8 cellular contexts compared by ENCODE assay signal in the genomic region with DNA sequence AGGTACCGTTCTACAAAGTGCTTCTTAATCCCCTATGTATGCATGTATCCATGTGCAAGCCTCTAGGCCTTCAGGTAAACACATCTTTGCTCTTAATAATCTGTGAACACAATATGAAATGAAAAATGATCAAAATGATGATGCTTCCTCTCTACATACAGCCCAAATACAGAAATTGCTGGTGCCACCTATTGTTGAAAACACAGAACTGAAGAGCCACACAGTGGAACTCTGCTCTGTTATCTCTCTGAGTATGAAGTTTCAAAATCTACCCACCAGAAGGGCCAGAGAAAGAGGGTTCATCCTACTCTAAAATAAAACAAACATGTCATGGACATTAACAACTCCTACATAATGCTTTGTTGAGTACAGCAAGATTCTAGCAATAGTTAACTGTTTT.
DNase-seq lines count a peak whose midpoint lies in the region; TF ChIP-seq lines count a peak whose summit lies in the region.

No MANE protein-coding gene starts in this region.

- CTCF ChIA-PET in MCF 10A (lab: Yijun Ruan, JAX): interaction anchor here (0.6 to 6.8 kb wide), 32 partner anchors 9 to 581 kb away, joined by 3 to 75 read pairs (median 4); no protein-coding TSS in a partner anchor

- no peaks in the 10 kb centered on the region for H3K4me1 ChIP-seq in DOHH2 (ENCODE audit: control insufficient read depth, low read length)
- peaks cover 0 to 7% of the 10 kb centered on the region in 2 donors for H3K4me1 ChIP-seq in neuronal stem cell (ENCODE audit: control insufficient read depth in 2 of 2, insufficient read depth in 1 of 2, low read depth in 1 of 2, low read length in 2 of 2)

- H3K27ac Mint-ChIP-seq in MCF 10A (ENCODE audit: low read depth, unreplicated experiment): peak overlapping the region; percentile 76

- no peak overlapping the region for H3K18ac ChIP-seq in neuronal stem cell (ENCODE audit: low read length)

- WGBS in neuronal stem cell (ENCODE audit: extremely low coverage in 2 of 2, insufficient read length in 2 of 2, insufficient replicate concordance in 1 of 2), 2 donors: no CpG with 5 or more reads among the region's 1 CpG

- no peaks in the 10 kb centered on the region for H3K9me3 Mint-ChIP-seq in MCF 10A (ENCODE audit: unreplicated experiment)

- H2BK120ac ChIP-seq in neuronal stem cell (ENCODE audit: low read depth, low read length): no peak overlapping the region

- no peaks in the 10 kb centered on the region for H3K36me3 Mint-ChIP-seq in MCF 10A (ENCODE audit: insufficient read depth, unreplicated experiment)

- BruUV-seq in MCF 10A (replicated peaks; lab: Mats Ljungman, UMichigan): no TSS peak

- H3K9me2 ChIP-seq in DOHH2 (replicated peaks; ENCODE audit: control insufficient read depth, low read length): no peaks in the 10 kb centered on the region

- POLR2A ChIA-PET in MCF 10A (lab: Yijun Ruan, JAX): no interaction called here

- intact Hi-C loops in MCF 10A (cut with micrococcal nuclease): loop anchor here (1.0 to 5.0 kb wide), 6 partner anchors 68 to 762 kb away; no protein-coding TSS in a partner anchor

- no peak overlapping the region for H3K4ac ChIP-seq in neuronal stem cell (ENCODE audit: low read length)

- no peak overlapping the region for H3K4me3 Mint-ChIP-seq in MCF 10A (ENCODE audit: unreplicated experiment)

- no peaks in the 10 kb centered on the region for H3K27me3 Mint-ChIP-seq in MCF 10A (ENCODE audit: insufficient read depth, unreplicated experiment)

- H3K23ac ChIP-seq in neuronal stem cell (ENCODE audit: low read depth, low read length, poor library complexity): no peak overlapping the region

- H2BK5ac ChIP-seq in neuronal stem cell (ENCODE audit: low read length): no peak overlapping the region

- H4K91ac ChIP-seq in neuronal stem cell (ENCODE audit: low read depth, low read length, poor library complexity): no peak overlapping the region

- H2AFZ ChIP-seq in neuronal stem cell (ENCODE audit: low read length): no peak overlapping the region

- no peaks in the 10 kb centered on the region for H3K9me3 ChIP-seq in DOHH2 (ENCODE audit: control insufficient read depth, insufficient read depth, low read length)
- H3K9me3 ChIP-seq in neuronal stem cell (replicated peaks in 1 of 2; ENCODE audit: control insufficient read depth in 2 of 2, insufficient read depth in 1 of 2, low read depth in 1 of 2, low read length in 2 of 2): peaks cover 2 to 6% of the 10 kb centered on the region in 2 donors

- TF ChIP-seq CTCF in DOHH2 (IDR thresholded peaks at IDR 0.05; ENCODE audit: low read depth, low read length, poor library complexity, severe bottlenecking) (peak; percentile 55), HL-60 (IDR thresholded peaks at IDR 0.05; ENCODE audit: insufficient read depth, low read length) (peak; percentile 33), MCF 10A (IDR thresholded peaks at IDR 0.05; ENCODE audit: unreplicated experiment) (peak; percentile 62)

- H3K36me3 ChIP-seq in DOHH2 (ENCODE audit: control insufficient read depth, low read length) (no peaks in the 10 kb centered on the region), neuronal stem cell (replicated peaks in 1 of 2; ENCODE audit: control insufficient read depth in 2 of 2, insufficient read depth in 2 of 2, low read length in 2 of 2) (no peaks in the 10 kb centered on the region)

- H3K79me2 ChIP-seq in DOHH2 (ENCODE audit: control insufficient read depth, low read length): no peaks in the 10 kb centered on the region

- DNase-seq in HL-60 (ENCODE audit: low read depth in 1 of 2, low spot score in 1 of 2) (peak in 1 of 2 experiments; percentile 12), MCF 10A (ENCODE audit: unreplicated experiment) (peak; percentile 48), midbrain (lab: John Stamatoyannopoulos, UW) (peak; percentile 28), GM19240 (ENCODE audit: insufficient read length, low spot score) (no peak), neuronal stem cell (ENCODE audit: low spot score) (no peak), AG08396 (ENCODE audit: low spot score) (no peak)
- no peak for DNase-seq in stimulated activated CD4-positive, alpha-beta T cell treated with anti-CD3 and anti-CD28 coated beads, Interleukin-4, amount 100 ng/mL, for 24 hours

- no peaks in the 10 kb centered on the region for H3K79me1 ChIP-seq in neuronal stem cell (ENCODE audit: low read depth, low read length)

- H3K14ac ChIP-seq in neuronal stem cell (ENCODE audit: low read length): no peak overlapping the region

- no peaks in the 10 kb centered on the region for H3K27me3 ChIP-seq in DOHH2 (ENCODE audit: control insufficient read depth, low read length)
- no peaks in the 10 kb centered on the region for H3K27me3 ChIP-seq in HL-60 (ENCODE audit: insufficient read depth, poor library complexity, severe bottlenecking)
- no peaks in the 10 kb centered on the region for H3K27me3 ChIP-seq in neuronal stem cell (ENCODE audit: control insufficient read depth in 3 of 3, insufficient read depth in 3 of 3, low read depth in 1 of 3, low read length in 3 of 3)

- no peaks in the 10 kb centered on the region for H3K4me1 Mint-ChIP-seq in MCF 10A (ENCODE audit: insufficient read depth, unreplicated experiment)

- no peaks in the 10 kb centered on the region for H4K20me1 ChIP-seq in DOHH2 (ENCODE audit: control insufficient read depth, insufficient read depth, low read depth, low read length)

- H3K4me3 ChIP-seq in DOHH2 (ENCODE audit: low read length) (no peak overlapping the region), HL-60 (replicated peaks; ENCODE audit: insufficient read depth, low read length) (no peak overlapping the region), neuronal stem cell (ENCODE audit: low read length in 2 of 2) (no peak overlapping the region)

- no peak overlapping the region for H3K4me2 ChIP-seq in DOHH2 (ENCODE audit: low read length)
- H3K4me2 ChIP-seq in neuronal stem cell (ENCODE audit: insufficient read depth, low read length, poor library complexity, severe bottlenecking): no peak overlapping the region

- no peak overlapping the region for H2AK5ac ChIP-seq in neuronal stem cell (ENCODE audit: low read depth, low read length)

- no peak overlapping the region for H3K9ac ChIP-seq in neuronal stem cell (ENCODE audit: low read depth, low read length, poor library complexity)

- no peaks in the 10 kb centered on the region for H3F3A ChIP-seq in DOHH2 (ENCODE audit: control insufficient read depth, insufficient read depth)

- H4K8ac ChIP-seq in neuronal stem cell (ENCODE audit: low read depth, low read length): no peak overlapping the region

- no peak overlapping the region for H3K27ac ChIP-seq in DOHH2 (ENCODE audit: low read depth, low read length)
- no peak overlapping the region for H3K27ac ChIP-seq in HL-60 (replicated peaks)
- H3K27ac ChIP-seq in neuronal stem cell (replicated peaks; ENCODE audit: low read length): no peak overlapping the region

- H2BK12ac ChIP-seq in neuronal stem cell (ENCODE audit: low read length): no peak overlapping the region

- no peak overlapping the region for H2BK15ac ChIP-seq in neuronal stem cell (ENCODE audit: low read length)

Comparison
In these comparisons a context has a peak if more than half of its experiments do, and no peak if none do; other contexts are left out.
1. DNase-seq: peak in MCF 10A (single experiment) and midbrain (single experiment); none in GM19240 (single experiment), neuronal stem cell (single experiment), AG08396 (single experiment) and stimulated activated CD4-positive, alpha-beta T cell treated with anti-CD3 and anti-CD28 coated beads, Interleukin-4, amount 100 ng/mL, for 24 hours (single experiment).
2. Peak in every context shown above with its lines, with median percentiles within 50 percentile points of each other: CTCF ChIP-seq.